13 cellular contexts compared by ENCODE assay signal in the genomic region with DNA sequence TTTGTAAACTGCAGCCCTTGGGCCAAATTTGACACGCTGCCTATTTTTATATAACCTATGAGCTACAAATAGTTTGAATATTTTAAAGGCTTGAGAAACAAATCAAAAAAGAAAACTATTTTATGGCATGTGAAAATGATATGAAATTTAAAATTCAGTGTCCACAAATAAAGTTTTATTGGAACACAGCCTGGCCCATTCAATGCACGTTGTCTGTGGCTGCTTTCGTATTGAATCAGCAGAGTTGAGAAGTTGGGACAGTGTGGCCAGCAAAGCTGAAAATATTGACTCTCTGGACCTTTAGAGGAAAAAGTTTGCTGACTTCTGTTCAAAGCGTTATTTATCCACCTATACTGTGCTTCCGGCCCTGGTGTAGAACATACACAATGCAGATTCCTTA.
"Had no signal": no experiment of that assay in that cellular context is flagged by ENCODE, and none has a peak within 500 bp of the region (broad histone marks: within the 10 kb centered on the region; RNA-seq: fewer than 3 reads in every experiment).

No MANE protein-coding gene starts in this region.

- H3K4me3 ChIP-seq: dorsolateral prefrontal cortex, left lung, lower lobe of right lung, smooth muscle cell had no signal

- H3K4me3 Mint-ChIP-seq: natural killer cell treated with Interleukin-12 subunit alpha and Interleukin-12 subunit beta and Interleukin-15 and Interleukin-18, amount 100 ng/mL, for 72 hours had no signal

- H3K36me3 ChIP-seq: left lung, lower lobe of right lung, neutrophil had no signal

- H3K4me1 ChIP-seq: left lung, lower lobe of right lung had no signal

- H3K27ac ChIP-seq: dorsolateral prefrontal cortex, left lung, lower lobe of right lung, neutrophil had no signal

- H3K36me3 Mint-ChIP-seq: natural killer cell treated with Interleukin-12 subunit alpha and Interleukin-12 subunit beta and Interleukin-15 and Interleukin-18, amount 100 ng/mL, for 72 hours had no signal

- H3K9me3 ChIP-seq: lower lobe of right lung, neutrophil had no signal

- H3K27ac Mint-ChIP-seq: natural killer cell treated with Interleukin-12 subunit alpha and Interleukin-12 subunit beta and Interleukin-15 and Interleukin-18, amount 100 ng/mL, for 72 hours had no signal

- DNase-seq: cortex of kidney; dorsolateral prefrontal cortex; effector CD8-positive, alpha-beta T cell; foreskin melanocyte; left lung; midbrain; stimulated activated CD4-positive, alpha-beta T cell treated with anti-CD3 and anti-CD28 coated beads, Interleukin-2, amount 100 ng/mL, for 48 hours; stimulated activated naive CD4-positive, alpha-beta T cell treated with Interleukin-2 at 50 U/mL for 16 hours; trophoblast cell had no signal

- ATAC-seq: natural killer cell treated with Interleukin-12 subunit alpha and Interleukin-12 subunit beta and Interleukin-15 and Interleukin-18, amount 100 ng/mL, for 72 hours had no signal
